ENCODE assay signal across 13 cellular contexts in the genomic region with DNA sequence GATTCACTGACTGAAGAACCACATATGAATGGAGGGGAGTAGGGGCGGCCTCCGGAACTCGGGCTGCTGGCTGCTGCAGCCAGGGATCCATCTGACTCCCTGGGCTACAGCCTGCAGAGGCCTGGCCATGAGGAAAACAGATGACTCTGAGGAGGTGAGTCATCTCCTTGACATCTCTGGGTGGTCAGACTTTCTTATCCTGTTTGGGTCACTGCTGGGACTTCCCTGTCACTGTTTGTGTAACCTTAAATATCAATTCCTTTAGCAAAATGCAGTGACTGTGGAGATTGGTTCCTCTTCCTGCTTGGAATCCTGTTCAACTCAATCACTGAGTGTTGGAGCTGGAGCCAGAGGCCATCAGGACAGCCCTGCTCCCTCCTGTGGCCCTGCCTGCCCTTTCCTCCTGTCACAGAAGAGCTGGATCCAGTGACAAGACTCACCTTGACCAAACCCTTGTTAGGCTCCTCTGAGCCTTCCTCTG. TPM values are rescaled to one million over a fixed set of nuclear protein-coding genes. Genes with fewer than 3 reads are reported as not detected.
DNase-seq lines count a peak whose midpoint lies in the region; ATAC-seq, FAIRE-seq and TF ChIP-seq lines count a peak whose summit lies in the region.
"Not testable (repeated sequence)": the region's sequence is repeated elsewhere in the genome, so short reads cannot be mapped to it uniquely, and the experiment has no call there.
"Had no signal": no experiment of that assay in that cellular context is flagged by ENCODE, and none has a peak within 500 bp of the region (broad histone marks: within the 10 kb centered on the region; RNA-seq: fewer than 3 reads in every experiment).

No MANE protein-coding gene starts in this region.

- TF ChIP-seq CTCF in Calu3 (IDR thresholded peaks at IDR 0.05; ENCODE audit: unreplicated experiment); RWPE2 (IDR thresholded peaks at IDR 0.05; ENCODE audit: poor library complexity, severe bottlenecking); K562 (IDR thresholded peaks at IDR 0.05 in 2 of 3, conservative IDR thresholded peaks at IDR 0.05 in 1 of 3; ENCODE audit: insufficient read depth in 2 of 3, low read depth in 1 of 3, low read length in 3 of 3); fibroblast of pulmonary artery (IDR thresholded peaks at IDR 0.05; ENCODE audit: low read length, missing control alignments); osteoblast (IDR thresholded peaks at IDR 0.05; ENCODE audit: extremely low read depth, low read depth, low read length): not testable (repeated sequence)

- intact Hi-C loops in Calu3 (cut with micrococcal nuclease; ENCODE audit: unreplicated experiment); K562 (cut with micrococcal nuclease); aorta (cut with DNase I): not testable (repeated sequence)

- in situ Hi-C loops in K562 (cut with MboI), result not testable (repeated sequence)

- ATAC-seq in RWPE2 (ENCODE audit: low read depth) (peak; percentile 79), aorta (ENCODE audit: low FRiP score) (peak; percentile 55)
- not testable (repeated sequence) for ATAC-seq in K562

- POLR2A ChIA-PET in K562 (lab: Yijun Ruan, JAX), result not testable (repeated sequence)

- not testable (repeated sequence) for H3K4me1 Mint-ChIP-seq in Calu3 (ENCODE audit: low read depth, unreplicated experiment)

- H3K79me2 ChIP-seq in K562 (ENCODE audit: control insufficient read depth, insufficient read depth, low read length); osteoblast (ENCODE audit: insufficient read depth, low read length): not testable (repeated sequence)

- not testable (repeated sequence) for H3K9me3 Mint-ChIP-seq in Calu3 (ENCODE audit: low read depth, unreplicated experiment)

- H4K20me1 ChIP-seq in K562 (replicated peaks; ENCODE audit: control insufficient read depth, insufficient read depth, low read length); osteoblast (ENCODE audit: insufficient read depth, low read length): not testable (repeated sequence)

- not testable (repeated sequence) for H3K9me1 ChIP-seq in K562 (ENCODE audit: control insufficient read depth, insufficient read depth, low read length)

- not testable (repeated sequence) for TF ChIP-seq RAD21 in K562 (CRISPR knock-in tag; conservative IDR thresholded peaks at IDR 0.05 in 1 of 2, IDR thresholded peaks at IDR 0.05 in 1 of 2)

- not testable (repeated sequence) for H3K4me2 ChIP-seq in K562 (ENCODE audit: insufficient read depth, low read length)
- H3K4me2 ChIP-seq in osteoblast (ENCODE audit: insufficient read depth, low read length), result peak overlapping the region; percentile 23

- not testable (repeated sequence) for H3K9me3 ChIP-seq in RWPE2 (ENCODE audit: severe bottlenecking); K562 (replicated peaks; ENCODE audit: control insufficient read depth, insufficient read depth, low read depth, low read length); osteoblast (ENCODE audit: low read depth, low read length); aorta (ENCODE audit: control insufficient read depth, low read length)

- TF ChIP-seq EP300 in K562 (IDR thresholded peaks at IDR 0.05; ENCODE audit: low read length), result not testable (repeated sequence)

- H3K4me3 Mint-ChIP-seq in Calu3 (ENCODE audit: low read depth, unreplicated experiment), result not testable (repeated sequence)

- H3K27me3 ChIP-seq in RWPE2 (ENCODE audit: insufficient read depth, poor library complexity, severe bottlenecking); K562 (ENCODE audit: control insufficient read depth in 2 of 2, insufficient read depth in 2 of 2, low read length in 2 of 2); osteoblast (ENCODE audit: insufficient read depth, low read length); aorta (ENCODE audit: control insufficient read depth in 1 of 2, insufficient read depth in 2 of 2, low read length in 1 of 2): not testable (repeated sequence)

- 0% methylated on average over 3 of the region's 3 CpGs for WGBS in K562 (ENCODE audit: insufficient coverage, low coverage, missing lambda C conversion rate)
- 55 to 67% methylated on average over 3 of the region's 3 CpGs for WGBS in aorta, 2 donors

- not testable (repeated sequence) for H3K9ac ChIP-seq in K562 (ENCODE audit: insufficient read depth in 1 of 2, low read depth in 2 of 2, low read length in 2 of 2)

- peak; percentile 0 for DNase-seq in Calu3
- DNase-seq in HS-27A (ENCODE audit: low read depth), result peak; percentile 23
- not testable (repeated sequence) for DNase-seq in RWPE2 (ENCODE audit: low spot score); K562 (ENCODE audit: extremely low read depth in 1 of 4, low spot score in 3 of 4); aorta
- DNase-seq in fibroblast of pulmonary artery (ENCODE audit: low read depth), result peak; percentile 35
- DNase-seq in hepatic stellate cell (ENCODE audit: low spot score), result peak; percentile 19
- peak; percentile 66 for DNase-seq in osteoblast (ENCODE audit: insufficient read length, low spot score, missing footprints)

- H3K27ac Mint-ChIP-seq in Calu3 (ENCODE audit: unreplicated experiment), result not testable (repeated sequence)

- H3K4me1 ChIP-seq in RWPE2 (ENCODE audit: insufficient read depth, poor library complexity, severe bottlenecking); K562 (replicated peaks in 1 of 2; ENCODE audit: control insufficient read depth in 2 of 2, insufficient read depth in 2 of 2, low read length in 2 of 2); aorta (ENCODE audit: control insufficient read depth in 1 of 2, insufficient read depth in 2 of 2, low read length in 2 of 2): not testable (repeated sequence)
- peaks cover 13% of the 10 kb centered on the region for H3K4me1 ChIP-seq in osteoblast (ENCODE audit: insufficient read depth, low read length)

- not testable (repeated sequence) for H3K27me3 Mint-ChIP-seq in Calu3 (ENCODE audit: unreplicated experiment)

- FAIRE-seq in K562 (lab: Jason Lieb, UNC), result not testable (repeated sequence)

- not testable (repeated sequence) for H3K36me3 ChIP-seq in RWPE2 (ENCODE audit: low read depth); K562 (ENCODE audit: control insufficient read depth, insufficient read depth, low read length); osteoblast (ENCODE audit: insufficient read depth, low read length); aorta (ENCODE audit: control insufficient read depth in 1 of 2, insufficient read depth in 2 of 2, low read length in 1 of 2)

- H3K4me3 ChIP-seq in RWPE2 (ENCODE audit: severe bottlenecking); K562; fibroblast of pulmonary artery (replicated peaks; ENCODE audit: low read depth, low read length); aorta (ENCODE audit: low read length in 2 of 2): not testable (repeated sequence)
- H3K4me3 ChIP-seq in osteoblast (ENCODE audit: insufficient read depth, low read length), result peak overlapping the region; percentile 22

- CTCF ChIA-PET in Calu3 (lab: Charles Lee); K562 (lab: Yijun Ruan, JAX; ENCODE audit: low intra/inter-chr PET ratio): not testable (repeated sequence)

- not testable (repeated sequence) for BruUV-seq in Calu3 (replicated peaks; lab: Mats Ljungman, UMichigan); K562 (replicated peaks; lab: Mats Ljungman, UMichigan)

- not testable (repeated sequence) for H3K27ac ChIP-seq in RWPE2 (ENCODE audit: poor library complexity, severe bottlenecking); K562 (ENCODE audit: extremely low read depth, low read depth, low read length); aorta (ENCODE audit: low read depth in 1 of 2, low read length in 2 of 2)
- peak overlapping the region; percentile 23 for H3K27ac ChIP-seq in osteoblast (ENCODE audit: low read depth, low read length)

- not testable (repeated sequence) for H3K36me3 Mint-ChIP-seq in Calu3 (ENCODE audit: insufficient read depth, unreplicated experiment)

- TF ChIP-seq POLR2A in K562 (conservative IDR thresholded peaks at IDR 0.05), result not testable (repeated sequence)

- H2AFZ ChIP-seq in K562 (ENCODE audit: low read depth, low read length), result not testable (repeated sequence)
- H2AFZ ChIP-seq in osteoblast (ENCODE audit: low read length), result peak overlapping the region; percentile 41

TF ChIP-seq in K562, 482 proteins besides CTCF, POLR2A, EP300 and RAD21 (continues in another document):
- TF ChIP-seq FOSL1 (tag; conservative IDR thresholded peaks at IDR 0.05), result peak; percentile 64

RNA-seq across cellular contexts. Expression of a gene that starts 4.4 kb away (rescaled TPM):
- total RNA-seq in Calu3 (2022), result 0.69 and 1.2 TPM in 2 replicates
- total RNA-seq in K562 (2011; cell fraction: chromatin; rRNA removed; ENCODE audit: low replicate concordance), result not detected in 2 replicates
- not detected in 2 replicates for total RNA-seq in K562 (2011; cell fraction: nucleolus; rRNA removed)
- total RNA-seq in K562 (2011; cell fraction: nucleoplasm; rRNA removed), result not detected in 2 replicates
- not detected in 2 replicates for total RNA-seq in K562 (2014; rRNA removed)
- not detected in 2 replicates for total RNA-seq in K562 (2014; rRNA removed; fragmentation: Illumina TruSeq; extraction: Trizol)
- total RNA-seq in K562 (2015; rRNA removed; fragmentation: Illumina TruSeq; extraction: Trizol), result not detected in 2 replicates
- total RNA-seq in K562 (2021), result not detected in 2 replicates
- not detected in 2 replicates for polyA plus RNA-seq in K562 (2011; rRNA removed)
- not detected in 2 replicates for polyA plus RNA-seq in K562 (2011; cell fraction: cytosol; rRNA removed)
- not detected in 2 replicates for polyA plus RNA-seq in K562 (2011; cell fraction: nucleus; rRNA removed)
- not detected in 2 replicates for polyA plus RNA-seq in K562 (2012)
- not detected in 2 replicates for polyA plus RNA-seq in K562 (2014; fragmentation: Illumina TruSeq; extraction: Trizol)
- not detected for polyA plus RNA-seq in K562 (2014; fragmentation: Nextera tagmentation; extraction: Ambion mirVana)
- not detected in 2 replicates for polyA plus RNA-seq in K562 (2014; rRNA removed)
- polyA minus RNA-seq in K562 (2011; rRNA and poly(A)+ RNA removed), result not detected in 2 replicates
- polyA minus RNA-seq in K562 (2011; cell fraction: cytosol; rRNA and poly(A)+ RNA removed), result not detected in 2 replicates
- not detected in 2 replicates for polyA minus RNA-seq in K562 (2011; cell fraction: nucleus; rRNA and poly(A)+ RNA removed)
- total RNA-seq in osteoblast, result not detected in 2 replicates
- total RNA-seq in aorta, result 1 to 10 TPM in 1 of 2 donors, not detected in 1; 1.1 TPM
- not detected for polyA plus RNA-seq in aorta
- total RNA-seq: activated CD8-positive, alpha-beta T cell treated with anti-CD3 and anti-CD28 coated beads, Interleukin-2, amount 10 ng/mL, durations not matched to agents 7 days and 5 days; left cardiac atrium; skeletal muscle tissue; temporal lobe had no signal
- polyA plus RNA-seq: cardiac muscle cell had no signal
